Comparison of ENCODE assay signal across 4 cellular contexts in genomic region chr2:73200281-73200680, GRCh38. TPM values are rescaled to one million over a fixed set of nuclear protein-coding genes. Genes with fewer than 3 reads are reported as not detected.
"Had no signal": no experiment of that assay in that cellular context is flagged by ENCODE, and none has a peak within 500 bp of the region (broad histone marks: within the 10 kb centered on the region; RNA-seq: fewer than 3 reads in every experiment).

No MANE protein-coding gene starts in this region.

RNA-seq across cellular contexts. Expression of gene NOTO, which starts 2.1 kb away (rescaled TPM):
- total RNA-seq: activated CD8-positive, alpha-beta T cell treated with anti-CD3 and anti-CD28 coated beads, Interleukin-2, amount 10 ng/mL, durations not matched to agents 7 days and 5 days; breast epithelium; Right ventricle myocardium inferior; T-helper 2 cell treated with Interferon-gamma antibody and Interleukin-4, amounts not matched to agents 100 ng/mL and 5 ng/mL, for 36 hours had no signal
